In genomic region chrX:2474963-2475726, GRCh38 we compare ENCODE assay signal across 19 cellular contexts.
"Had no signal": no experiment of that assay in that cellular context is flagged by ENCODE, and none has a peak within 500 bp of the region (broad histone marks: within the 10 kb centered on the region; RNA-seq: fewer than 3 reads in every experiment).

No MANE protein-coding gene starts in this region.

- H3K4me3 ChIP-seq: esophagus muscularis mucosa, mucosa of descending colon, psoas muscle, suprapubic skin, upper lobe of left lung had no signal

- H3K9me3 ChIP-seq: esophagus muscularis mucosa, mucosa of descending colon, psoas muscle, suprapubic skin had no signal

- H3K27ac ChIP-seq: esophagus muscularis mucosa, psoas muscle, suprapubic skin, upper lobe of left lung had no signal

- H3K27me3 Mint-ChIP-seq: activated CD4-positive, alpha-beta T cell treated with anti-CD3 and anti-CD28 coated beads, Interleukin-2, amount 10 ng/mL, durations not matched to agents 7 days and 5 days; activated naive CD4-positive, alpha-beta T cell treated with anti-CD3 and anti-CD28 coated beads, Interleukin-2, amount 50 U/mL, for 24 hours; central memory CD8-positive, alpha-beta T cell; dendritic cell treated with granulocyte-macrophage colony-stimulating factor and Interleukin-4, amounts not matched to agents 40 ng/mL and 50 ng/mL, for 4 days; T-helper 17 cell had no signal

- H3K36me3 ChIP-seq: esophagus muscularis mucosa, suprapubic skin, upper lobe of left lung had no signal

- H3K4me1 Mint-ChIP-seq: activated CD4-positive, alpha-beta T cell treated with anti-CD3 and anti-CD28 coated beads, Interleukin-2, amount 10 ng/mL, durations not matched to agents 7 days and 5 days had no signal

- DNase-seq: activated CD4-positive, alpha-beta T cell treated with anti-CD3 and anti-CD28 coated beads, Interleukin-2, amount 10 ng/mL, durations not matched to agents 7 days and 5 days; activated CD4-positive, CD25-positive, alpha-beta regulatory T cell; activated effector memory CD4-positive, alpha-beta T cell treated with Interleukin-2 at 50 U/mL for 16 hours; activated T-cell treated with anti-CD3 and anti-CD28 coated beads for 4 hours; hypothalamus; immature natural killer cell; mammary epithelial cell; natural killer cell; psoas muscle; stimulated activated naive CD4-positive, alpha-beta T cell treated with Interleukin-2 at 50 U/mL for 16 hours; T-helper 17 cell; upper lobe of left lung had no signal

- H3K27me3 ChIP-seq: esophagus muscularis mucosa, suprapubic skin, upper lobe of left lung had no signal

- ATAC-seq: mucosa of descending colon, natural killer cell, psoas muscle, sciatic nerve, T-helper 17 cell had no signal

- H3K9me3 Mint-ChIP-seq: activated naive CD4-positive, alpha-beta T cell treated with anti-CD3 and anti-CD28 coated beads, Interleukin-2, amount 50 U/mL, for 24 hours; immature natural killer cell; natural killer cell had no signal

- H3K36me3 Mint-ChIP-seq: natural killer cell had no signal

- H3K27ac Mint-ChIP-seq: activated CD4-positive, alpha-beta T cell treated with anti-CD3 and anti-CD28 coated beads, Interleukin-2, amount 10 ng/mL, durations not matched to agents 7 days and 5 days; activated naive CD4-positive, alpha-beta T cell treated with anti-CD3 and anti-CD28 coated beads, Interleukin-2, amount 50 U/mL, for 24 hours; dendritic cell treated with granulocyte-macrophage colony-stimulating factor and Interleukin-4, amounts not matched to agents 40 ng/mL and 50 ng/mL, for 4 days; natural killer cell; T-helper 17 cell had no signal

- H3K4me3 Mint-ChIP-seq: activated CD4-positive, alpha-beta T cell treated with anti-CD3 and anti-CD28 coated beads, Interleukin-2, amount 10 ng/mL, durations not matched to agents 7 days and 5 days; activated naive CD4-positive, alpha-beta T cell treated with anti-CD3 and anti-CD28 coated beads, Interleukin-2, amount 50 U/mL, for 24 hours; central memory CD8-positive, alpha-beta T cell; dendritic cell treated with granulocyte-macrophage colony-stimulating factor and Interleukin-4, amounts not matched to agents 40 ng/mL and 50 ng/mL, for 4 days; immature natural killer cell; natural killer cell had no signal

- H3K4me1 ChIP-seq: esophagus muscularis mucosa, psoas muscle, suprapubic skin, upper lobe of left lung had no signal
